ENCODE assay signal across 20 cellular contexts in genomic region chr11:69394902-69395690, GRCh38.
DNase-seq lines count a peak whose midpoint lies in the region; ATAC-seq and TF ChIP-seq lines count a peak whose summit lies in the region.
"Had no signal": no experiment of that assay in that cellular context is flagged by ENCODE, and none has a peak within 500 bp of the region (broad histone marks: within the 10 kb centered on the region; RNA-seq: fewer than 3 reads in every experiment).

No MANE protein-coding gene starts in this region.

- peaks cover 11% of the 10 kb centered on the region for H3K4me1 ChIP-seq in GM23248 (ENCODE audit: insufficient read depth)
- H3K4me1 ChIP-seq in endodermal cell (ENCODE audit: control insufficient read depth, insufficient read depth, low read length): no peaks in the 10 kb centered on the region
- H3K4me1 ChIP-seq: Caco-2, HAP-1, Peyer's patch had no signal

- no peak for ATAC-seq in HG02763 (IDR thresholded peaks at IDR 0.05; ENCODE audit: unreplicated experiment)
- no peak for ATAC-seq in HG02642 (IDR thresholded peaks at IDR 0.05; ENCODE audit: poor library complexity, unreplicated experiment)
- ATAC-seq in GM18502 (IDR thresholded peaks at IDR 0.05; ENCODE audit: poor library complexity, unreplicated experiment): no peak
- ATAC-seq in HG02870 (IDR thresholded peaks at IDR 0.05; ENCODE audit: unreplicated experiment): no peak
- ATAC-seq: activated CD8-positive, alpha-beta T cell treated with anti-CD3 and anti-CD28 coated beads, Interleukin-2, amount 10 ng/mL, durations not matched to agents 7 days and 5 days; activated naive CD4-positive, alpha-beta T cell treated with anti-CD3 and anti-CD28 coated beads, Interleukin-2, amount 50 U/mL, for 72 hours; activated T-cell treated with anti-CD3 and anti-CD28 coated beads, Interleukin-2, amount 50 U/mL, for 72 hours had no signal

- no peaks in the 10 kb centered on the region for H3K27me3 ChIP-seq in GM23248 (replicated peaks; ENCODE audit: insufficient read depth)
- no peaks in the 10 kb centered on the region for H3K27me3 ChIP-seq in endodermal cell (ENCODE audit: control insufficient read depth, insufficient read depth, low read length, poor library complexity, severe bottlenecking)
- H3K27me3 ChIP-seq: Peyer's patch had no signal

- H3K9me3 Mint-ChIP-seq in endodermal cell: peaks cover 9% of the 10 kb centered on the region
- H3K9me3 Mint-ChIP-seq: activated naive CD4-positive, alpha-beta T cell treated with anti-CD3 and anti-CD28 coated beads, Interleukin-2, amount 50 U/mL, for 72 hours; activated T-cell treated with anti-CD3 and anti-CD28 coated beads, Interleukin-2, amount 50 U/mL, for 72 hours had no signal

- H3K9ac ChIP-seq in GM23248 (no peak overlapping the region), endodermal cell (ENCODE audit: extremely low read depth, low read length, poor library complexity, severe bottlenecking) (no peak overlapping the region)

- H3K4me3 Mint-ChIP-seq in endodermal cell: no peak overlapping the region
- H3K4me3 Mint-ChIP-seq: activated CD8-positive, alpha-beta T cell treated with anti-CD3 and anti-CD28 coated beads, Interleukin-2, amount 10 ng/mL, durations not matched to agents 7 days and 5 days; activated T-cell treated with anti-CD3 and anti-CD28 coated beads, Interleukin-2, amount 50 U/mL, for 72 hours; nephron had no signal

- in situ Hi-C loops in GM23248 (cut with MboI): no loop called here

- no peaks in the 10 kb centered on the region for H3K36me3 ChIP-seq in GM23248 (ENCODE audit: low read depth)
- H3K36me3 ChIP-seq in endodermal cell (ENCODE audit: control insufficient read depth, insufficient read depth, low read length): no peaks in the 10 kb centered on the region
- H3K36me3 ChIP-seq: esophagus squamous epithelium, HAP-1, Peyer's patch had no signal

- H3K9me3 ChIP-seq in GM23248 (ENCODE audit: low read depth) (no peaks in the 10 kb centered on the region), endodermal cell (ENCODE audit: control insufficient read depth, low read length) (no peaks in the 10 kb centered on the region)
- H3K9me3 ChIP-seq: Caco-2, esophagus squamous epithelium, HAP-1, Peyer's patch had no signal

- H4K20me1 ChIP-seq in GM23248 (ENCODE audit: insufficient read depth): no peaks in the 10 kb centered on the region

- no peak overlapping the region for H3K27ac ChIP-seq in GM23248
- peak overlapping the region; percentile 38 for H3K27ac ChIP-seq in endodermal cell (ENCODE audit: low read depth, low read length)
- H3K27ac ChIP-seq: esophagus squamous epithelium, Peyer's patch had no signal

- no peaks in the 10 kb centered on the region for H3K79me2 ChIP-seq in GM23248 (ENCODE audit: insufficient read depth)

- H3K4me3 ChIP-seq in GM23248 (no peak overlapping the region), NB4 (ENCODE audit: low read depth, low read length) (no peak overlapping the region), endodermal cell (ENCODE audit: low read length) (no peak overlapping the region)
- H3K4me3 ChIP-seq: esophagus squamous epithelium, HAP-1, Peyer's patch had no signal

- TF ChIP-seq CTCF in NB4 (IDR thresholded peaks at IDR 0.05; ENCODE audit: low read depth, low read length) (no peak), endodermal cell (conservative IDR thresholded peaks at IDR 0.05) (no peak)

- H2AFZ ChIP-seq in GM23248: no peak overlapping the region

- no peak overlapping the region for H3K27ac Mint-ChIP-seq in endodermal cell
- H3K27ac Mint-ChIP-seq: activated CD8-positive, alpha-beta T cell treated with anti-CD3 and anti-CD28 coated beads, Interleukin-2, amount 10 ng/mL, durations not matched to agents 7 days and 5 days; activated T-cell treated with anti-CD3 and anti-CD28 coated beads, Interleukin-2, amount 50 U/mL, for 72 hours; nephron had no signal

- intact Hi-C loops in posterior vena cava (cut with DNase I): no loop called here

- 75% methylated on average over 14 to 15 of the region's 15 CpGs for WGBS in GM23248 (ENCODE audit: low coverage in 1 of 2, low lambda C conversion rate in 2 of 2, missing lambda C conversion rate in 2 of 2), 2 experiments
- 90 to 93% methylated on average over 12 to 15 of the region's 15 CpGs for WGBS in endodermal cell (ENCODE audit: insufficient coverage in 1 of 2, insufficient read length in 1 of 2), 2 experiments

- no peak for TF ChIP-seq POLR2A in NB4 (IDR thresholded peaks at IDR 0.05; ENCODE audit: extremely low read depth, insufficient read length)

- no peaks in the 10 kb centered on the region for H3K27me3 Mint-ChIP-seq in endodermal cell (ENCODE audit: insufficient read depth)

- DNase-seq in GM23248 (peak; percentile 39), NB4 (ENCODE audit: low read depth) (peak; percentile 69), endodermal cell (no peak), posterior vena cava (ENCODE audit: low spot score) (peak; percentile 68)
- DNase-seq: activated CD8-positive, alpha-beta T cell treated with anti-CD3 and anti-CD28 coated beads, Interleukin-2, amount 10 ng/mL, durations not matched to agents 7 days and 5 days; activated T-cell treated with anti-CD3 and anti-CD28 coated beads, Interleukin-2, amount 50 U/mL, for 72 hours; Caco-2; effector memory CD4-positive, alpha-beta T cell; esophagus squamous epithelium; midbrain; NCI-H1694 treated with DMSO at 0.1 percent for 48 hours; NCI-H2227 treated with DMSO at 0.1 percent for 48 hours had no signal

- H3K36me3 Mint-ChIP-seq in endodermal cell (ENCODE audit: low read depth): no peaks in the 10 kb centered on the region

- no peaks in the 10 kb centered on the region for H3K4me1 Mint-ChIP-seq in endodermal cell

- H3K4me2 ChIP-seq in GM23248 (ENCODE audit: unreplicated experiment): no peak overlapping the region

- no peaks in the 10 kb centered on the region for H3K9me2 ChIP-seq in GM23248 (ENCODE audit: insufficient read depth)

- H3F3A ChIP-seq in GM23248 (ENCODE audit: insufficient read depth): no peaks in the 10 kb centered on the region
